Comparison of ENCODE assay signal across 18 cellular contexts in the genomic region with DNA sequence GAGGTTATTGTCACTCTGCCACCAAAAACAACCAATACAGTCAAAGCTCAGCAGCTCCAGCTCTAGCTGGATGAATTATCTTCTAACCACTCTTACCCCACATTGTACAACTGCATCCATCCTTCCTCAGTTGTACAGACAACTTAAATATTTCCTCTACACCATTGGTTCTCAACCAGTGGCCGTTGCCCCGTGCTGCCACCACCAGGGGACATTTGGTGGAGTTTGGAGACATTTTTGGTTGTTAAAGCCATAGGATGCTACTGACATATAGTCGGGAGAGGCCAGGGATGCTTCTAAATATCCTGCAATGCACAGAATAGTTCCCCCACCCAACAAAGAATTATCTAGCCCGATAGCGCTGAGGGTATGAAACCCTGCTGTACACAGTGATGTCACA. TPM values are rescaled to one million over a fixed set of nuclear protein-coding genes. Genes with fewer than 3 reads are reported as not detected.
DNase-seq lines count a peak whose midpoint lies in the region; ATAC-seq and TF ChIP-seq lines count a peak whose summit lies in the region.
"Had no signal": no experiment of that assay in that cellular context is flagged by ENCODE, and none has a peak within 500 bp of the region (broad histone marks: within the 10 kb centered on the region; RNA-seq: fewer than 3 reads in every experiment).

No MANE protein-coding gene starts in this region.

- ATAC-seq in CD4-positive, CD25-positive, alpha-beta regulatory T cell (ENCODE audit: low read depth in 2 of 2): no peak
- ATAC-seq: Right ventricle myocardium inferior had no signal

- H3K9me3 Mint-ChIP-seq in CD4-positive, CD25-positive, alpha-beta regulatory T cell: no peaks in the 10 kb centered on the region
- H3K9me3 Mint-ChIP-seq in H9: no peaks in the 10 kb centered on the region
- no peaks in the 10 kb centered on the region for H3K9me3 Mint-ChIP-seq in nephron progenitor cell
- H3K9me3 Mint-ChIP-seq: CD4-positive, alpha-beta T cell had no signal

- H2BK12ac ChIP-seq in H9 (ENCODE audit: insufficient read length, low read depth, low read length): no peak overlapping the region

- H3K79me2 ChIP-seq in H9 (ENCODE audit: insufficient read depth, low read length): no peaks in the 10 kb centered on the region
- H3K79me2 ChIP-seq in SU-DHL-6 (ENCODE audit: insufficient read depth, low read length): peaks cover 43% of the 10 kb centered on the region; the same call in 1 of the 2 replicates

- no peaks in the 10 kb centered on the region for H3K9me2 ChIP-seq in SU-DHL-6 (replicated peaks; ENCODE audit: insufficient read depth, low read length)

- no peak overlapping the region for H4K8ac ChIP-seq in H9 (replicated peaks; ENCODE audit: insufficient read length, low read depth, low read length)

- H3K79me1 ChIP-seq in H9 (ENCODE audit: insufficient read depth, low read depth, low read length, poor library complexity, severe bottlenecking): no peaks in the 10 kb centered on the region

- no peak overlapping the region for H2BK20ac ChIP-seq in H9 (ENCODE audit: low read depth, low read length, poor library complexity, severe bottlenecking)

- H2BK15ac ChIP-seq in H9 (ENCODE audit: low read depth, low read length): no peak overlapping the region

- H3K27me3 Mint-ChIP-seq in CD4-positive, CD25-positive, alpha-beta regulatory T cell: no peaks in the 10 kb centered on the region
- H3K27me3 Mint-ChIP-seq in H9 (ENCODE audit: low read depth) (no peaks in the 10 kb centered on the region), nephron progenitor cell (ENCODE audit: low read depth, poor library complexity) (no peaks in the 10 kb centered on the region)
- H3K27me3 Mint-ChIP-seq: CD4-positive, alpha-beta T cell had no signal

- H3K4me1 ChIP-seq in CD4-positive, CD25-positive, alpha-beta regulatory T cell (ENCODE audit: control insufficient read depth, insufficient read depth, low read length, poor library complexity, severe bottlenecking): no peaks in the 10 kb centered on the region
- peaks cover 4% of the 10 kb centered on the region; the same call in 1 of the 2 replicates for H3K4me1 ChIP-seq in H9 (ENCODE audit: insufficient read depth, low read length)

- no peak overlapping the region for H4K5ac ChIP-seq in H9 (ENCODE audit: insufficient read length, low read depth, low read length)

- H2BK120ac ChIP-seq in H9 (ENCODE audit: low read depth, low read length, poor library complexity, severe bottlenecking): no peak overlapping the region

- TF ChIP-seq CTCF in H9 (conservative IDR thresholded peaks at IDR 0.05) (peak; percentile 34), SU-DHL-6 (IDR thresholded peaks at IDR 0.05; ENCODE audit: insufficient read depth, low read length, poor library complexity, severe bottlenecking) (no peak), nephron progenitor cell (IDR thresholded peaks at IDR 0.05) (no peak)

- H4K20me1 ChIP-seq in H9 (ENCODE audit: control insufficient read depth, insufficient read depth, insufficient read length) (no peaks in the 10 kb centered on the region), SU-DHL-6 (ENCODE audit: low read depth, low read length) (no peaks in the 10 kb centered on the region)

- peaks cover 19% of the 10 kb centered on the region for H3K36me3 Mint-ChIP-seq in CD4-positive, CD25-positive, alpha-beta regulatory T cell
- no peaks in the 10 kb centered on the region for H3K36me3 Mint-ChIP-seq in H9 (ENCODE audit: insufficient read depth in 1 of 3, low read depth in 3 of 3)
- no peaks in the 10 kb centered on the region for H3K36me3 Mint-ChIP-seq in nephron progenitor cell (ENCODE audit: low read depth)

- H3K9me3 ChIP-seq in CD4-positive, CD25-positive, alpha-beta regulatory T cell (ENCODE audit: control insufficient read depth in 2 of 2, low read length in 2 of 2): no peaks in the 10 kb centered on the region
- H3K9me3 ChIP-seq in H9 (ENCODE audit: control insufficient read depth, low read depth, low read length) (no peaks in the 10 kb centered on the region), SU-DHL-6 (ENCODE audit: insufficient read depth, low read length) (no peaks in the 10 kb centered on the region)

- no peak overlapping the region for H3K27ac ChIP-seq in CD4-positive, CD25-positive, alpha-beta regulatory T cell (ENCODE audit: insufficient read depth, low read length, poor library complexity, severe bottlenecking)
- H3K27ac ChIP-seq in H9 (ENCODE audit: insufficient read length, low read depth, low read length): no peak overlapping the region
- H3K27ac ChIP-seq in SU-DHL-6 (ENCODE audit: low read depth, low read length): peak overlapping the region; percentile 99; the same call in 1 of the 2 replicates
- H3K27ac ChIP-seq: HL-60 had no signal

- no peak overlapping the region for H3K4ac ChIP-seq in H9 (ENCODE audit: low read depth, low read length)

- H3K27ac Mint-ChIP-seq in CD4-positive, CD25-positive, alpha-beta regulatory T cell: peak overlapping the region in 2 of 3 donors; percentile 23 to 77
- H3K27ac Mint-ChIP-seq in H9: no peak overlapping the region
- peak overlapping the region; percentile 57 for H3K27ac Mint-ChIP-seq in nephron progenitor cell
- H3K27ac Mint-ChIP-seq: CD4-positive, alpha-beta T cell had no signal

- H3K27me3 ChIP-seq in CD4-positive, CD25-positive, alpha-beta regulatory T cell (ENCODE audit: control insufficient read depth, insufficient read depth, low read length): no peaks in the 10 kb centered on the region
- H3K27me3 ChIP-seq in H9 (ENCODE audit: insufficient read depth, low read length) (no peaks in the 10 kb centered on the region), SU-DHL-6 (ENCODE audit: low read length) (no peaks in the 10 kb centered on the region)

- DNase-seq in CD4-positive, CD25-positive, alpha-beta regulatory T cell: no peak
- DNase-seq in H9 (no peak), nephron progenitor cell (no peak), midbrain (lab: John Stamatoyannopoulos, UW) (no peak), ureter (ENCODE audit: low spot score) (no peak), epidermal melanocyte (ENCODE audit: insufficient read length, low spot score) (no peak), dermis blood vessel endothelial cell (no peak)
- DNase-seq: CD4-positive, alpha-beta T cell; DMS153; IMR-90; MM.1S; NCI-H1092; NCI-H1436 treated with DMSO at 0.1 percent for 48 hours; NCI-H2029; NCI-H345 had no signal

- H2BK5ac ChIP-seq in H9 (ENCODE audit: insufficient read length, low read length): no peak overlapping the region

- H3K9ac ChIP-seq in H9 (ENCODE audit: extremely low read depth, insufficient read length, low read length) (no peak overlapping the region), SU-DHL-6 (ENCODE audit: low read length) (no peak overlapping the region)

- no peak overlapping the region for H3K56ac ChIP-seq in H9 (ENCODE audit: insufficient read length, low read depth, low read length)

- no peak overlapping the region for H4K91ac ChIP-seq in H9 (ENCODE audit: insufficient read length, low read depth, low read length)

- no peak overlapping the region for H3T11ph ChIP-seq in H9 (ENCODE audit: low read length)

- no peaks in the 10 kb centered on the region for H3K36me3 ChIP-seq in CD4-positive, CD25-positive, alpha-beta regulatory T cell (ENCODE audit: control insufficient read depth, insufficient read depth, low read length)
- H3K36me3 ChIP-seq in SU-DHL-6 (ENCODE audit: low read length): peaks cover 7% of the 10 kb centered on the region

- H3K4me3 ChIP-seq in CD4-positive, CD25-positive, alpha-beta regulatory T cell (ENCODE audit: low read depth, low read length): no peak overlapping the region
- H3K4me3 ChIP-seq in SU-DHL-6 (ENCODE audit: insufficient read depth, low read length, poor library complexity, severe bottlenecking): no peak overlapping the region

- H2AFZ ChIP-seq in H9 (ENCODE audit: low read length): no peak overlapping the region
- H2AFZ ChIP-seq in SU-DHL-6 (ENCODE audit: low read depth, low read length, severe bottlenecking): no peak overlapping the region

- H3K4me1 Mint-ChIP-seq in CD4-positive, CD25-positive, alpha-beta regulatory T cell: peaks cover 11 to 30% (median 27%) of the 10 kb centered on the region in 4 donors
- H3K4me1 Mint-ChIP-seq in H9 (peaks cover 14 to 17% of the 10 kb centered on the region in 2 experiments), nephron progenitor cell (peaks cover 6% of the 10 kb centered on the region)

- no peak overlapping the region for H3K4me2 ChIP-seq in H9 (ENCODE audit: insufficient read depth, insufficient read length, low read length)
- H3K4me2 ChIP-seq in SU-DHL-6 (ENCODE audit: low read depth, low read length, poor library complexity, severe bottlenecking): no peak overlapping the region

- H3F3A ChIP-seq in SU-DHL-6 (ENCODE audit: insufficient read depth): peaks cover 43% of the 10 kb centered on the region

- no peak overlapping the region for H3K23ac ChIP-seq in H9 (ENCODE audit: insufficient read length, low read depth, low read length)

- H2AK5ac ChIP-seq in H9 (ENCODE audit: insufficient read length, low read length): no peak overlapping the region

- no peak overlapping the region for H3K4me3 Mint-ChIP-seq in CD4-positive, CD25-positive, alpha-beta regulatory T cell
- H3K4me3 Mint-ChIP-seq in H9 (no peak overlapping the region), nephron progenitor cell (no peak overlapping the region)
- H3K4me3 Mint-ChIP-seq: CD4-positive, alpha-beta T cell had no signal

- no peaks in the 10 kb centered on the region for H3K23me2 ChIP-seq in H9 (ENCODE audit: insufficient read length, low read depth, low read length, poor library complexity, severe bottlenecking)

- no peak overlapping the region for H3K14ac ChIP-seq in H9 (ENCODE audit: insufficient read depth, low read length)

- H3K18ac ChIP-seq in H9 (ENCODE audit: insufficient read length, low read depth, low read length): no peak overlapping the region

- no CpG with 5 or more reads among the region's 5 CpGs for WGBS in H9 (ENCODE audit: extremely low coverage, insufficient read length, low lambda C conversion rate)

RNA-seq across cellular contexts. Expression of gene SHLD1, which starts 59.3 kb away (rescaled TPM):
- total RNA-seq in CD4-positive, CD25-positive, alpha-beta regulatory T cell: 10.4 TPM
- 10 to 100 TPM; 25.8 to 46.6 (median 29.2) TPM for polyA plus RNA-seq in CD4-positive, CD25-positive, alpha-beta regulatory T cell
- 6.7 and 7.4 TPM in 2 replicates for total RNA-seq in H9 (2021)
- total RNA-seq in ureter: 13.9 TPM
- total RNA-seq in dermis blood vessel endothelial cell: 2.6 and 3.4 TPM in 2 replicates

Comparison
In these comparisons a context has a peak if more than half of its experiments do, and no peak if none do; other contexts are left out.
1. H3K27ac Mint-ChIP-seq: peak in CD4-positive, CD25-positive, alpha-beta regulatory T cell (2 of 3) and nephron progenitor cell (single experiment); none in H9 (0 of 3).